In the genomic region with DNA sequence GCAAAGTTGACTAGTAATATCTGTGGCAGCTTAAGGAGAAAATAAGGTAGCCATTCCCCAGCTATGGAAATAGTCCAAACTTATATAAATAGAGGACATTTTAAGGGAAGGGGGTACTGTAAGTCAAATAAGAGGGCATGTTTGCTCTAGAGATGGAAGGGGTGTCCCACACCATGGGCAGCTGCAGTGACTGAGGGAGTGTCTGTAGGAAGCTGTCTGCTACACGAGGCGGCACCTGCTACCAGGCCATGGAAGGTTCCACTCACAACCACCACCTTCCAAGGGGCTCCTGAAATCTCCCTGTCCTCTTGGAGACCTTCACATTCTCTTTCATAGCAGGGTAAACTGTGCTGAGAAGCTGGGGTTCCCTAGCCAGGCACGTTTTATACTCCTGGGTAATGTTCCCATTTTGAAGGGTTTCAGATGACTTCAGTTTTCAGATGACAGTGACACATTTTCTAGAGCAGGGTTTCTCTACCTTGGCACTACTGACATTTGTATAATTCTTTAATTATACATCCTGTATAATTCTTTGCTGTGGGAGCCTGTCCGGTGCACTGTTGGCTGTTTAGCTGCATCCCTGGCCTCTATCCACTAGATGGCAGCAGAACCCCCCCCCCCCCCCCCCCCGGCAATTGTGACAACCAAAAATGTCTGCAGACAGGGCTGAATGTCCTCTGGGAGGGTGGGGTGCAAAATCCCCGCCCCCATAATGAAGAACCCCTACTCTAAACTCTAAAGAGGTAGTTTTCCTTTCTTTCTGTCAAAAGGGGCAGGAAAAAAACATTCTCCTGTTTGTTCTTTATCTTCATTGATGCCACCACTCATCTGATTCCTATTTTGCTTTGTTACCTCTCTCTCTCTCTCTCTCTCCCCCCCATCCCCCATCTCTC, we compare ENCODE assay signal across 1 cellular context.
TF ChIP-seq lines count a peak whose summit lies in the region.

No MANE protein-coding gene starts in this region.

TF ChIP-seq in H1, 55 proteins besides CTCF, POLR2A, EP300 and RAD21:
- TF ChIP-seq NANOG (IDR thresholded peaks at IDR 0.05; ENCODE audit: insufficient read depth, low read depth, low read length, poor library complexity, severe bottlenecking) (no peak), TAF7 (optimal IDR thresholded peaks at IDR 0.05; ENCODE audit: borderline replicate concordance, low read depth, low read length) (no peak), RFX5 (IDR thresholded peaks at IDR 0.05; ENCODE audit: borderline replicate concordance, low read depth, low read length) (no peak), KDM5A (IDR thresholded peaks at IDR 0.05; ENCODE audit: low read length) (no peak), SP4 (IDR thresholded peaks at IDR 0.05; ENCODE audit: low read length) (no peak), CBX5 (IDR thresholded peaks at IDR 0.05; ENCODE audit: low read depth, low read length) (no peak), SIX5 (IDR thresholded peaks at IDR 0.05; ENCODE audit: low read depth, low read length) (no peak), NRF1 (IDR thresholded peaks at IDR 0.05; ENCODE audit: low read depth, low read length) (no peak), SIRT6 (IDR thresholded peaks at IDR 0.05; ENCODE audit: low read length) (no peak), CREB1 (IDR thresholded peaks at IDR 0.05) (no peak), RBBP5 (IDR thresholded peaks at IDR 0.05; ENCODE audit: borderline replicate concordance, low read depth, low read length) (no peak), POLR2AphosphoS5 (IDR thresholded peaks at IDR 0.05; ENCODE audit: low read depth, low read length) (no peak), SIN3A (conservative IDR thresholded peaks at IDR 0.05 in 1 of 2, IDR thresholded peaks at IDR 0.05 in 1 of 2; ENCODE audit: low read depth in 1 of 2, low read length in 2 of 2) (no peak), SAP30 (IDR thresholded peaks at IDR 0.05; ENCODE audit: insufficient read depth, insufficient replicate concordance, low read length) (no peak), MAFK (IDR thresholded peaks at IDR 0.05; ENCODE audit: low read depth, low read length) (no peak), GTF2F1 (IDR thresholded peaks at IDR 0.05; ENCODE audit: borderline replicate concordance, low read depth, low read length) (no peak), KDM1A (IDR thresholded peaks at IDR 0.05; ENCODE audit: borderline replicate concordance, low read length) (no peak)
- TF ChIP-seq, protein P1, sequence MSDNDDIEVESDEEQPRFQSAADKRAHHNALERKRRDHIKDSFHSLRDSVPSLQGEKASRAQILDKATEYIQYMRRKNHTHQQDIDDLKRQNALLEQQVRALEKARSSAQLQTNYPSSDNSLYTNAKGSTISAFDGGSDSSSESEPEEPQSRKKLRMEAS (IDR thresholded peaks at IDR 0.05) = no peak
- TF ChIP-seq, protein P2, sequence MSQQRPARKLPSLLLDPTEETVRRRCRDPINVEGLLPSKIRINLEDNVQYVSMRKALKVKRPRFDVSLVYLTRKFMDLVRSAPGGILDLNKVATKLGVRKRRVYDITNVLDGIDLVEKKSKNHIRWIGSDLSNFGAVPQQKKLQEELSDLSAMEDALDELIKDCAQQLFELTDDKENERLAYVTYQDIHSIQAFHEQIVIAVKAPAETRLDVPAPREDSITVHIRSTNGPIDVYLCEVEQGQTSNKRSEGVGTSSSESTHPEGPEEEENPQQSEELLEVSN (IDR thresholded peaks at IDR 0.05) = no peak
- TF ChIP-seq, protein P3, sequence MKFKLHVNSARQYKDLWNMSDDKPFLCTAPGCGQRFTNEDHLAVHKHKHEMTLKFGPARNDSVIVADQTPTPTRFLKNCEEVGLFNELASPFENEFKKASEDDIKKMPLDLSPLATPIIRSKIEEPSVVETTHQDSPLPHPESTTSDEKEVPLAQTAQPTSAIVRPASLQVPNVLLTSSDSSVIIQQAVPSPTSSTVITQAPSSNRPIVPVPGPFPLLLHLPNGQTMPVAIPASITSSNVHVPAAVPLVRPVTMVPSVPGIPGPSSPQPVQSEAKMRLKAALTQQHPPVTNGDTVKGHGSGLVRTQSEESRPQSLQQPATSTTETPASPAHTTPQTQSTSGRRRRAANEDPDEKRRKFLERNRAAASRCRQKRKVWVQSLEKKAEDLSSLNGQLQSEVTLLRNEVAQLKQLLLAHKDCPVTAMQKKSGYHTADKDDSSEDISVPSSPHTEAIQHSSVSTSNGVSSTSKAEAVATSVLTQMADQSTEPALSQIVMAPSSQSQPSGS (IDR thresholded peaks at IDR 0.05; ENCODE audit: low read length) = no peak
